ENCODE assay signal across 35 cellular contexts in genomic region chr12:112728909-112729308, GRCh38.
"Had no signal": no experiment of that assay in that cellular context is flagged by ENCODE, and none has a peak within 500 bp of the region (broad histone marks: within the 10 kb centered on the region; RNA-seq: fewer than 3 reads in every experiment).

No MANE protein-coding gene starts in this region.

- H3K4me3 ChIP-seq: ascending aorta, cardiac muscle cell had no signal

- H3K27ac Mint-ChIP-seq: activated B cell treated with CpG ODN at 0.5 μM for 24 hours; activated CD4-positive, alpha-beta memory T cell treated with anti-CD3 and anti-CD28 coated beads for 36 hours; activated CD4-positive, alpha-beta T cell treated with anti-CD3 and anti-CD28 coated beads, Interleukin-2, amount 10 ng/mL, durations not matched to agents 24 days and 14 days; activated CD8-positive, alpha-beta T cell treated with anti-CD3 and anti-CD28 coated beads for 36 hours; activated naive CD4-positive, alpha-beta T cell treated with anti-CD3 and anti-CD28 coated beads, Interleukin-2, amount 10 ng/mL, durations not matched to agents 7 days and 5 days; activated naive CD4-positive, alpha-beta T cell treated with anti-CD3 and anti-CD28 coated beads, Interleukin-2, amount 50 U/mL, for 24 hours; activated naive CD8-positive, alpha-beta T cell; activated naive CD8-positive, alpha-beta T cell treated with anti-CD3 and anti-CD28 coated beads, Interleukin-2, amount 10 ng/mL, durations not matched to agents 7 days and 5 days; activated naive CD8-positive, alpha-beta T cell treated with anti-CD3 and anti-CD28 coated beads, Interleukin-2, amount 50 U/mL, for 24 hours; activated T-cell treated with anti-CD3 and anti-CD28 coated beads, Interleukin-2, amount 50 U/mL, for 24 hours; activated T-helper 2 cell treated with anti-CD3 and anti-CD28 coated beads, Interferon-gamma antibody, Interleukin-2, Interleukin-4, amounts not matched to agents 10 μg/mL and 5 μg/mL and 100 μg/mL, durations not matched to agents 14 hours and 24 hours and 36 hours; brain; T-helper 1 cell treated with Interleukin-12 subunit alpha and Interleukin-12 subunit beta and Interleukin-4 antibody, amounts not matched to agents 30 μg/mL and 1 μg/mL, for 36 hours; T-helper 2 cell treated with Interferon-gamma antibody and Interleukin-4, amounts not matched to agents 5 μg/mL and 100 μg/mL, for 36 hours had no signal

- H3K9me3 ChIP-seq: ascending aorta had no signal

- H3K4me3 Mint-ChIP-seq: activated B cell treated with CpG ODN at 0.5 μM for 24 hours; activated CD4-positive, alpha-beta memory T cell treated with anti-CD3 and anti-CD28 coated beads for 36 hours; activated CD4-positive, alpha-beta T cell treated with anti-CD3 and anti-CD28 coated beads, Interleukin-2, amount 10 ng/mL, durations not matched to agents 24 days and 14 days; activated CD8-positive, alpha-beta T cell treated with anti-CD3 and anti-CD28 coated beads for 36 hours; activated naive CD4-positive, alpha-beta T cell treated with anti-CD3 and anti-CD28 coated beads, Interleukin-2, amount 10 ng/mL, durations not matched to agents 7 days and 5 days; activated naive CD4-positive, alpha-beta T cell treated with anti-CD3 and anti-CD28 coated beads, Interleukin-2, amount 50 U/mL, for 24 hours; activated naive CD8-positive, alpha-beta T cell; activated naive CD8-positive, alpha-beta T cell treated with anti-CD3 and anti-CD28 coated beads, Interleukin-2, amount 10 ng/mL, durations not matched to agents 7 days and 5 days; activated naive CD8-positive, alpha-beta T cell treated with anti-CD3 and anti-CD28 coated beads, Interleukin-2, amount 50 U/mL, for 24 hours; activated T-cell treated with anti-CD3 and anti-CD28 coated beads, Interleukin-2, amount 50 U/mL, for 24 hours; brain; T-helper 1 cell treated with Interleukin-12 subunit alpha and Interleukin-12 subunit beta and Interleukin-4 antibody, amounts not matched to agents 30 μg/mL and 1 μg/mL, for 36 hours; T-helper 2 cell treated with Interferon-gamma antibody and Interleukin-4, amounts not matched to agents 5 μg/mL and 100 μg/mL, for 36 hours had no signal

- FAIRE-seq: bronchial epithelial cell, colon, TTC549 had no signal

- DNase-seq: activated B cell treated with CpG ODN at 0.5 μM for 24 hours; activated CD4-positive, alpha-beta memory T cell treated with anti-CD3 and anti-CD28 coated beads for 36 hours; activated CD4-positive, alpha-beta T cell treated with anti-CD3 and anti-CD28 coated beads for 4 hours; activated CD4-positive, alpha-beta T cell treated with anti-CD3 and anti-CD28 coated beads, Interleukin-2, amount 10 ng/mL, durations not matched to agents 24 days and 14 days; activated CD4-positive, alpha-beta T cell treated with anti-CD3 and anti-CD28 coated beads, Interleukin-2, amount 50 U/mL, for 1 hour; activated CD4-positive, alpha-beta T cell treated with anti-CD3 and anti-CD28 coated beads, Interleukin-2, amount 50 U/mL, for 4 hours; activated CD4-positive, CD25-positive, alpha-beta regulatory T cell treated with anti-CD3 and anti-CD28 coated beads, Interleukin-2, amount 50 U/mL, for 72 hours; activated CD8-positive, alpha-beta memory T cell treated with anti-CD3 and anti-CD28 coated beads, Interleukin-2, amount 50 U/mL, for 4 hours; activated CD8-positive, alpha-beta T cell treated with anti-CD3 and anti-CD28 coated beads for 36 hours; activated effector memory CD4-positive, alpha-beta T cell treated with Interleukin-2 at 50 U/mL for 16 hours; activated gamma-delta T cell; activated naive CD4-positive, alpha-beta T cell treated with anti-CD3 and anti-CD28 coated beads, Interleukin-2, amount 10 ng/mL, durations not matched to agents 7 days and 5 days; activated naive CD4-positive, alpha-beta T cell treated with Interleukin-2 at 50 U/mL for 16 hours; activated naive CD8-positive, alpha-beta T cell treated with anti-CD3 and anti-CD28 coated beads, Interleukin-2, amount 10 ng/mL, durations not matched to agents 7 days and 5 days; activated naive CD8-positive, alpha-beta T cell treated with anti-CD3 and anti-CD28 coated beads, Interleukin-2, amount 50 U/mL, for 24 hours; activated T-cell treated with anti-CD3 and anti-CD28 coated beads for 4 hours; activated T-cell treated with anti-CD3 and anti-CD28 coated beads, Interleukin-2, amount 50 U/mL, for 24 hours; activated T-cell treated with anti-CD3 and anti-CD28 coated beads, Interleukin-2, amount 50 U/mL, for 48 hours; amygdala; anterior cingulate cortex; caudate nucleus; T-helper 2 cell; T-helper 9 cell had no signal

- H3K27ac ChIP-seq: ascending aorta, cardiac muscle cell, VCaP had no signal

- H3K36me3 ChIP-seq: ascending aorta, cardiac muscle cell had no signal

- H3K27me3 ChIP-seq: ascending aorta, cardiac muscle cell had no signal

- H3K4me1 ChIP-seq: ascending aorta had no signal

- H3K4me1 Mint-ChIP-seq: activated B cell treated with CpG ODN at 0.5 μM for 24 hours; activated CD4-positive, alpha-beta T cell treated with anti-CD3 and anti-CD28 coated beads, Interleukin-2, amount 10 ng/mL, durations not matched to agents 24 days and 14 days; activated naive CD4-positive, alpha-beta T cell treated with anti-CD3 and anti-CD28 coated beads, Interleukin-2, amount 10 ng/mL, durations not matched to agents 7 days and 5 days; activated naive CD4-positive, alpha-beta T cell treated with anti-CD3 and anti-CD28 coated beads, Interleukin-2, amount 50 U/mL, for 24 hours; activated naive CD8-positive, alpha-beta T cell treated with anti-CD3 and anti-CD28 coated beads, Interleukin-2, amount 10 ng/mL, durations not matched to agents 7 days and 5 days; activated naive CD8-positive, alpha-beta T cell treated with anti-CD3 and anti-CD28 coated beads, Interleukin-2, amount 50 U/mL, for 24 hours had no signal

- ATAC-seq: activated CD8-positive, alpha-beta T cell treated with anti-CD3 and anti-CD28 coated beads for 36 hours; activated naive CD8-positive, alpha-beta T cell treated with anti-CD3 and anti-CD28 coated beads, Interleukin-2, amount 50 U/mL, for 24 hours had no signal

- H3K9me3 Mint-ChIP-seq: activated B cell treated with CpG ODN at 0.5 μM for 24 hours; activated CD4-positive, alpha-beta memory T cell treated with anti-CD3 and anti-CD28 coated beads for 36 hours; activated CD4-positive, alpha-beta T cell treated with anti-CD3 and anti-CD28 coated beads, Interleukin-2, amount 10 ng/mL, durations not matched to agents 24 days and 14 days; activated CD8-positive, alpha-beta T cell treated with anti-CD3 and anti-CD28 coated beads for 36 hours; activated naive CD4-positive, alpha-beta T cell treated with anti-CD3 and anti-CD28 coated beads, Interleukin-2, amount 10 ng/mL, durations not matched to agents 7 days and 5 days; activated naive CD4-positive, alpha-beta T cell treated with anti-CD3 and anti-CD28 coated beads, Interleukin-2, amount 50 U/mL, for 24 hours; activated naive CD8-positive, alpha-beta T cell treated with anti-CD3 and anti-CD28 coated beads, Interleukin-2, amount 10 ng/mL, durations not matched to agents 7 days and 5 days; activated naive CD8-positive, alpha-beta T cell treated with anti-CD3 and anti-CD28 coated beads, Interleukin-2, amount 50 U/mL, for 24 hours; activated T-cell treated with anti-CD3 and anti-CD28 coated beads, Interleukin-2, amount 50 U/mL, for 24 hours; activated T-helper 2 cell treated with anti-CD3 and anti-CD28 coated beads, Interferon-gamma antibody, Interleukin-2, Interleukin-4, amounts not matched to agents 10 μg/mL and 5 μg/mL and 100 μg/mL, durations not matched to agents 14 hours and 24 hours and 36 hours; brain; T-helper 1 cell treated with Interleukin-12 subunit alpha and Interleukin-12 subunit beta and Interleukin-4 antibody, amounts not matched to agents 30 μg/mL and 1 μg/mL, for 36 hours; T-helper 2 cell treated with Interferon-gamma antibody and Interleukin-4, amounts not matched to agents 5 μg/mL and 100 μg/mL, for 36 hours had no signal

- H3K36me3 Mint-ChIP-seq: activated CD4-positive, alpha-beta memory T cell treated with anti-CD3 and anti-CD28 coated beads for 36 hours; activated naive CD4-positive, alpha-beta T cell treated with anti-CD3 and anti-CD28 coated beads, Interleukin-2, amount 10 ng/mL, durations not matched to agents 7 days and 5 days; activated naive CD4-positive, alpha-beta T cell treated with anti-CD3 and anti-CD28 coated beads, Interleukin-2, amount 50 U/mL, for 24 hours; activated naive CD8-positive, alpha-beta T cell; activated naive CD8-positive, alpha-beta T cell treated with anti-CD3 and anti-CD28 coated beads, Interleukin-2, amount 10 ng/mL, durations not matched to agents 7 days and 5 days; brain had no signal
